12 cellular contexts compared by ENCODE assay signal in the genomic region with DNA sequence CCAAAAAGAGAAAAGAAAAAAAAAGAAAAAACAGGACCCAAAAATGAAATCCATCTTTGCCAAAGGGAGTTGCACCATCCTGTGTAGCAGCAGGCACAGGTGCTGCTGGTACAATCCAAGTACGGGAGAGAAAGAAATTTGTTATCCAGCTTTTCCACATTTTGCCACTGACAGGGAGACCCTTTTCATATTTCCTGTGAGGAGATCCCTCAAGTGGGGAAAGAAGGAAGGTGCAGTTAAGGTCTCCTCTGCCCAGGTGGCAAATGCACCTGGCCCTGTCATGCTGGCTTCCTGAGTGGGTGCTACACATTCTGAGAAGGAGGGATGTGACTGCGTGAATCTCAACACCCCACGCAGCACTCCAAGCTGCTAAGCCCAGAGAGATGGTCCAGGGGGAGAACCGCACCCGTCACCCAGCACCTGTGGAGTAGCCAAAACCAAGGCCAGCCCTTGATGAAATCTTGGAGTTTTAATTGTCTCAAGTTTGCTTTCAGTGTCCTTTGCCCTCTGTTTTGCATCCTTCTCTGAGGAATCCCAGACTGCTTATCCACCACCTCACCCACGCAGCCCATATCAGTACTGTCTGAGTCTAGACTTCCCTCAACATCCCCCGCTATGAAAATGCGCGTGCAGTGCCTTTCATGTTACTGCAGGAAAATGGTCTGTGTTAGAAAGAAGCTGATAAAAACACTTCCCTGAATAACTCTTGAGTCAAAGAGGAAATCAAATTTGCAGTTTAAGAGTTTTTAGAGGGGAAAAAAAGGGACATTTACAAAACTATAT.
DNase-seq lines count a peak whose midpoint lies in the region; ATAC-seq and TF ChIP-seq lines count a peak whose summit lies in the region.
"Had no signal": no experiment of that assay in that cellular context is flagged by ENCODE, and none has a peak within 500 bp of the region (broad histone marks: within the 10 kb centered on the region; RNA-seq: fewer than 3 reads in every experiment).

No MANE protein-coding gene starts in this region.

- H3K27ac ChIP-seq in cardiac muscle cell (no peak overlapping the region), VCaP (peak overlapping the region; percentile 49; the same call in 1 of the 2 replicates), uterus (peak overlapping the region; percentile 25 to 36)
- H3K27ac ChIP-seq: SJSA1 had no signal

- DNase-seq in cardiac muscle cell (ENCODE audit: low read depth in 1 of 2, low spot score in 1 of 2) (peak; percentile 34 to 80), Right ventricle myocardium inferior (ENCODE audit: missing footprints) (no peak), islet precursor cell (peak; percentile 51), uterus (peak; percentile 29 to 60), immature natural killer cell (no peak)
- DNase-seq: NCI-H446 treated with DMSO at 0.1 percent for 48 hours had no signal

- ATAC-seq in Right ventricle myocardium inferior (no peak), GM18502 (IDR thresholded peaks at IDR 0.05; ENCODE audit: poor library complexity, unreplicated experiment) (no peak), HG03460 (IDR thresholded peaks at IDR 0.05; ENCODE audit: unreplicated experiment) (no peak)

- no peak for TF ChIP-seq POLR2A in uterus (IDR thresholded peaks at IDR 0.05)

- no peaks in the 10 kb centered on the region for H3K4me1 Mint-ChIP-seq in immature natural killer cell

- TF ChIP-seq CTCF in cardiac muscle cell (IDR thresholded peaks at IDR 0.05; ENCODE audit: low read depth, low read length) (peak; percentile 20), VCaP (conservative IDR thresholded peaks at IDR 0.05) (peak; percentile 53), uterus (IDR thresholded peaks at IDR 0.05) (no peak)

- H3K27me3 ChIP-seq in cardiac muscle cell (no peaks in the 10 kb centered on the region), uterus (no peaks in the 10 kb centered on the region)
- H3K27me3 ChIP-seq: esophagus muscularis mucosa, SJSA1 had no signal

- H3K4me3 Mint-ChIP-seq in immature natural killer cell, result no peak overlapping the region
- H3K4me3 Mint-ChIP-seq: activated T-helper 1 cell treated with anti-CD3 and anti-CD28 coated beads, Interleukin-12 subunit alpha, Interleukin-12 subunit beta, Interleukin-2, Interleukin-4 antibody, amounts not matched to agents 30 ng/mL and 10 ng/mL and 1 ng/mL, durations not matched to agents 14 hours and 24 hours and 36 hours had no signal

- no peak overlapping the region for H3K27ac Mint-ChIP-seq in immature natural killer cell
- H3K27ac Mint-ChIP-seq: activated T-helper 1 cell treated with anti-CD3 and anti-CD28 coated beads, Interleukin-12 subunit alpha, Interleukin-12 subunit beta, Interleukin-2, Interleukin-4 antibody, amounts not matched to agents 30 ng/mL and 10 ng/mL and 1 ng/mL, durations not matched to agents 14 hours and 24 hours and 36 hours had no signal

- H3K27me3 Mint-ChIP-seq in immature natural killer cell (ENCODE audit: low read depth in 3 of 3), result peaks cover 6 to 21% (median 10%) of the 10 kb centered on the region in 3 donors

- H3K9me3 ChIP-seq in cardiac muscle cell (ENCODE audit: low read depth) (no peaks in the 10 kb centered on the region), uterus (no peaks in the 10 kb centered on the region)
- H3K9me3 ChIP-seq: esophagus muscularis mucosa, SJSA1 had no signal

- no peaks in the 10 kb centered on the region for H3K36me3 Mint-ChIP-seq in immature natural killer cell

- peaks cover 40% of the 10 kb centered on the region for H3K4me1 ChIP-seq in cardiac muscle cell (ENCODE audit: low read depth)
- H3K4me1 ChIP-seq in uterus, result peaks cover 3 to 5% of the 10 kb centered on the region in 2 donors

- intact Hi-C loops in Right ventricle myocardium inferior (cut with DNase I), result loop anchor here (5.0 kb wide), 1 partner anchor 82 kb away; no protein-coding TSS in a partner anchor
- intact Hi-C loops in uterus (cut with DNase I; ENCODE audit: low total_unique reads), result no loop called here

- H3K9me3 Mint-ChIP-seq in immature natural killer cell, result no peaks in the 10 kb centered on the region
- H3K9me3 Mint-ChIP-seq: activated T-helper 1 cell treated with anti-CD3 and anti-CD28 coated beads, Interleukin-12 subunit alpha, Interleukin-12 subunit beta, Interleukin-2, Interleukin-4 antibody, amounts not matched to agents 30 ng/mL and 10 ng/mL and 1 ng/mL, durations not matched to agents 14 hours and 24 hours and 36 hours had no signal

- H3K36me3 ChIP-seq in cardiac muscle cell (no peaks in the 10 kb centered on the region), uterus (no peaks in the 10 kb centered on the region)
- H3K36me3 ChIP-seq: esophagus muscularis mucosa, SJSA1 had no signal

- H3K4me3 ChIP-seq in cardiac muscle cell (no peak overlapping the region), uterus (no peak overlapping the region)
- H3K4me3 ChIP-seq: esophagus muscularis mucosa, SJSA1 had no signal

Comparison
In these comparisons a context has a peak if more than half of its experiments do, and no peak if none do; other contexts are left out.
1. DNase-seq: peak in cardiac muscle cell (2 of 2), islet precursor cell (single experiment) and uterus (2 of 2); none in Right ventricle myocardium inferior (single experiment) and immature natural killer cell (0 of 3).
2. CTCF ChIP-seq: peak in cardiac muscle cell (single experiment) and VCaP (single experiment); none in uterus (0 of 4).